In genomic region chr18:69359768-69360167, GRCh38 we compare ENCODE assay signal across 2 cellular contexts. TPM values are rescaled to one million over a fixed set of nuclear protein-coding genes. Genes with fewer than 3 reads are reported as not detected.
"Had no signal": no experiment of that assay in that cellular context is flagged by ENCODE, and none has a peak within 500 bp of the region (broad histone marks: within the 10 kb centered on the region; RNA-seq: fewer than 3 reads in every experiment).

No MANE protein-coding gene starts in this region.

RNA-seq across cellular contexts. Expression of gene DOK6, which starts 40.9 kb away (rescaled TPM):
- total RNA-seq: LHCN-M2, MCF 10A had no signal
